In genomic region chr6:74577619-74578018, GRCh38 we compare ENCODE assay signal across 15 cellular contexts.
DNase-seq lines count a peak whose midpoint lies in the region; ATAC-seq and TF ChIP-seq lines count a peak whose summit lies in the region.
"Had no signal": no experiment of that assay in that cellular context is flagged by ENCODE, and none has a peak within 500 bp of the region (broad histone marks: within the 10 kb centered on the region; RNA-seq: fewer than 3 reads in every experiment).

No MANE protein-coding gene starts in this region.

- ATAC-seq in GM18519 (IDR thresholded peaks at IDR 0.05; ENCODE audit: low FRiP score, unreplicated experiment) (peak; percentile 77), GM21515 (IDR thresholded peaks at IDR 0.05; ENCODE audit: unreplicated experiment) (peak; percentile 93), HG03066 (IDR thresholded peaks at IDR 0.05; ENCODE audit: low read depth, unreplicated experiment) (peak; percentile 97), left cardiac atrium (no peak)
- ATAC-seq: right lobe of liver; stimulated activated effector memory CD8-positive, alpha-beta T cell treated with anti-CD3 and anti-CD28 coated beads, Interleukin-12 subunit alpha, Interleukin-12 subunit beta, amount 100 ng/mL, for 72 hours had no signal

- H3K36me3 Mint-ChIP-seq in chondrocyte (ENCODE audit: low read depth): peaks cover 2% of the 10 kb centered on the region
- H3K36me3 Mint-ChIP-seq: CD4-positive, alpha-beta memory T cell; stimulated activated effector memory CD8-positive, alpha-beta T cell treated with anti-CD3 and anti-CD28 coated beads, Interleukin-12 subunit alpha, Interleukin-12 subunit beta, amount 100 ng/mL, for 72 hours had no signal

- intact Hi-C loops in left cardiac atrium (cut with DNase I): no loop called here

- H3K9me3 Mint-ChIP-seq in chondrocyte (ENCODE audit: low read depth): peaks cover 7% of the 10 kb centered on the region

- no peaks in the 10 kb centered on the region for H3K27me3 Mint-ChIP-seq in chondrocyte (ENCODE audit: low read depth)
- H3K27me3 Mint-ChIP-seq: CD4-positive, alpha-beta memory T cell had no signal

- peaks cover 29% of the 10 kb centered on the region for H3K4me1 Mint-ChIP-seq in chondrocyte (ENCODE audit: low read depth)
- H3K4me1 Mint-ChIP-seq: CD4-positive, alpha-beta memory T cell; stimulated activated effector memory CD8-positive, alpha-beta T cell treated with anti-CD3 and anti-CD28 coated beads, Interleukin-12 subunit alpha, Interleukin-12 subunit beta, amount 100 ng/mL, for 72 hours had no signal

- no peak for DNase-seq in chondrocyte (ENCODE audit: low spot score)
- DNase-seq in left cardiac atrium: no peak
- DNase-seq in NCI-H748 treated with DMSO at 0.1 percent for 48 hours (lab: John Stamatoyannopoulos, UW): no peak
- DNase-seq in EL: no peak
- DNase-seq in T1000 (lab: John Stamatoyannopoulos, UW): no peak
- DNase-seq: activated CD4-positive, alpha-beta T cell treated with anti-CD3 and anti-CD28 coated beads, Interleukin-2, amount 50 U/mL, for 1 hour; aorta; CD4-positive, alpha-beta memory T cell; erythroblast; right lobe of liver; Right ventricle myocardium superior had no signal

- TF ChIP-seq CTCF in chondrocyte (IDR thresholded peaks at IDR 0.05): no peak

- H3K4me3 Mint-ChIP-seq in chondrocyte (ENCODE audit: unreplicated experiment): no peak overlapping the region
- H3K4me3 Mint-ChIP-seq: CD4-positive, alpha-beta memory T cell; stimulated activated effector memory CD8-positive, alpha-beta T cell treated with anti-CD3 and anti-CD28 coated beads, Interleukin-12 subunit alpha, Interleukin-12 subunit beta, amount 100 ng/mL, for 72 hours had no signal

- H3K27ac Mint-ChIP-seq in chondrocyte (ENCODE audit: unreplicated experiment): peak overlapping the region; percentile 62
- H3K27ac Mint-ChIP-seq: CD4-positive, alpha-beta memory T cell; stimulated activated effector memory CD8-positive, alpha-beta T cell treated with anti-CD3 and anti-CD28 coated beads, Interleukin-12 subunit alpha, Interleukin-12 subunit beta, amount 100 ng/mL, for 72 hours had no signal

Comparison
In these comparisons a context has a peak if more than half of its experiments do, and no peak if none do; other contexts are left out.
1. ATAC-seq: peak in GM18519 (single experiment), GM21515 (single experiment) and HG03066 (single experiment); none in left cardiac atrium (0 of 2).